In the genomic region with DNA sequence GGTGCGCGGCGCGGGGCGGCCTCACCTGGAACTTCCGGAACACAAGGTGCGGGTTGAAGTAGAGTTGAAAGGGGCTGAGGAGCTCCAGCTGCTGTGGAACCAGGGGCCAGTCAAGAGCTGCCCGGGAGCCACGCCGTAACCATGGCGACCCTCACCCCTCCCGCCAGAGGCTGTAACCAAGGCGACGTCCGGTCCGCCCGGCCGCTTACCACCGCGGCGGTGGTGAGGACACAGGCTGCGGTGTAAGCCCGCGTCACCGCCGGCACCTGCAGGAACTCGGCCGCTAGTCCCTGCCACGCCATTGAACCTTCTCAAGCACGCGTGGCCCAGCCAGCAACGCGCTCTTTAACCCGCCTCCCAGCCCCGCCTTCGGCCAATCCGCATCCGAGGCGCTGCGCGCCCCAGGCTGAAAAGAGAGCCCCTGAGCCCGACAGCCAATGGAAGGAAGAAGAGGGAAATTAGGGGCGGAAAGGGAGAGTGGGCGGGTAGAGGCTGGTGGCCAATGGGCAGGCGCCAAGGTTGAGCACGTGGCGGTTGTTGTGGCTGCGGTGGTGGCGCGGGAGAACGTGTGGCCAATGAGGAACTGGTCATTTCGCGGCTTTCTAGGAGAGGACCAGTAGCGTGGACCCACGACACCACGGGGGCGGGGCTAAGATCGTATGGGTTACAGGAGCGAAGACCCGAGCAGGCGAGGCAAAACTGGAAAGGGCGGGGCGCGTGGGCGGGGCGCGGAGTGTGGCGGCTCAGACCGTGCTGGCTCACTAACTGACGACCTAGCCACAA, we compare ENCODE assay signal across 8 cellular contexts. TPM values are rescaled to one million over a fixed set of nuclear protein-coding genes. Genes with fewer than 3 reads are reported as not detected.
A peak's percentile ranks its signal among the peaks of the same experiment; 100 is the strongest.
DNase-seq lines count a peak whose midpoint lies in the region; ATAC-seq and TF ChIP-seq lines count a peak whose summit lies in the region.

A gene (minus strand): TSS at position 321 of the 783 bp plus-strand sequence. CDS start 19 bp downstream, at position 302.

- intact Hi-C loops in A673 (cut with micrococcal nuclease; ENCODE audit: unreplicated experiment) = no loop called here

- peaks cover 42% of the 10 kb centered on the region for H3K4me1 Mint-ChIP-seq in chondrocyte (ENCODE audit: low read depth)

- no peaks in the 10 kb centered on the region for H3K27me3 Mint-ChIP-seq in chondrocyte (ENCODE audit: low read depth)

- peak within 1 kb of the TSS; percentile 89 for H3K27ac Mint-ChIP-seq in chondrocyte (ENCODE audit: unreplicated experiment)

- ATAC-seq in GM18909 (IDR thresholded peaks at IDR 0.05; ENCODE audit: poor library complexity, unreplicated experiment) (peak; percentile 81), HG03159 (IDR thresholded peaks at IDR 0.05; ENCODE audit: unreplicated experiment) (peak; percentile 73)

- H3K9me3 Mint-ChIP-seq in chondrocyte (ENCODE audit: low read depth) = no peaks in the 10 kb centered on the region

- peaks cover 3% of the 10 kb centered on the region for H3K4me1 ChIP-seq in A673 (ENCODE audit: insufficient read depth, low read length, poor library complexity, severe bottlenecking)

- TF ChIP-seq CTCF in A673 (conservative IDR thresholded peaks at IDR 0.05; ENCODE audit: low read depth, low read length) (no peak), chondrocyte (IDR thresholded peaks at IDR 0.05) (no peak), kidney epithelial cell (IDR thresholded peaks at IDR 0.05; ENCODE audit: insufficient read depth, low read length, poor library complexity, severe bottlenecking) (no peak)

- BruUV-seq in A673 (replicated peaks; lab: Mats Ljungman, UMichigan) = no TSS peak

- H3K36me3 ChIP-seq in A673 (ENCODE audit: insufficient read depth, low read length, poor library complexity, severe bottlenecking) (peaks cover 19% of the 10 kb centered on the region), kidney epithelial cell (ENCODE audit: control insufficient read depth, insufficient read depth, low read length) (no peaks in the 10 kb centered on the region)

- CTCF ChIA-PET in A673 (lab: Charles Lee) = no interaction called here

- H3K4me3 Mint-ChIP-seq in chondrocyte (ENCODE audit: unreplicated experiment) = peak within 1 kb of the TSS; percentile 77

- H3K27ac ChIP-seq in A673 (ENCODE audit: low read depth, low read length, poor library complexity, severe bottlenecking) = no peak within 1 kb of the TSS

- H3K9me3 ChIP-seq in A673 (ENCODE audit: low read depth, low read length, poor library complexity, severe bottlenecking) = no peaks in the 10 kb centered on the region

- DNase-seq in A673 (ENCODE audit: low spot score) (peak; percentile 99), NCI-H345 treated with DMSO at 0.1 percent for 48 hours (lab: John Stamatoyannopoulos, UW; ENCODE audit: unreplicated experiment) (peak; percentile 99), chondrocyte (ENCODE audit: low spot score) (peak; percentile 97), kidney epithelial cell (ENCODE audit: low read depth) (peak; percentile 95)
- DNase-seq in activated CD4-positive, alpha-beta T cell treated with anti-CD3 and anti-CD28 coated beads for 24 hours (ENCODE audit: low read depth in 2 of 2) = peak; percentile 94 to 97
- peak; percentile 98 for DNase-seq in stimulated activated CD4-positive, alpha-beta T cell treated with anti-CD3 and anti-CD28 coated beads, Interleukin-15, amount 100 ng/mL, for 24 hours

- POLR2A ChIA-PET in A673 (lab: Charles Lee; ENCODE audit: low non-redundant PET) = no interaction called here

- peaks cover 6% of the 10 kb centered on the region for H3K36me3 Mint-ChIP-seq in chondrocyte (ENCODE audit: low read depth)

- H3K4me3 ChIP-seq in A673 (ENCODE audit: low read depth, low read length, poor library complexity, severe bottlenecking) (peak within 1 kb of the TSS; percentile 27), kidney epithelial cell (ENCODE audit: low read depth, low read length) (peak within 1 kb of the TSS; percentile 33)

- H3K27me3 ChIP-seq in A673 (replicated peaks; ENCODE audit: insufficient read depth, low read depth, low read length, poor library complexity) (no peaks in the 10 kb centered on the region), kidney epithelial cell (ENCODE audit: control insufficient read depth, insufficient read depth, low read length) (peaks cover 21% of the 10 kb centered on the region)

RNA-seq across cellular contexts. Expression of the gene that starts here (rescaled TPM):
- total RNA-seq in A673 (2021) (1.5 and 2.0 TPM in 2 replicates), chondrocyte (1.3 to 4.6 TPM (median 2.0 TPM) in 3 replicates), kidney epithelial cell (0.54 and 2.3 TPM in 2 replicates)
